Comparison of ENCODE assay signal across 8 cellular contexts in the genomic region with DNA sequence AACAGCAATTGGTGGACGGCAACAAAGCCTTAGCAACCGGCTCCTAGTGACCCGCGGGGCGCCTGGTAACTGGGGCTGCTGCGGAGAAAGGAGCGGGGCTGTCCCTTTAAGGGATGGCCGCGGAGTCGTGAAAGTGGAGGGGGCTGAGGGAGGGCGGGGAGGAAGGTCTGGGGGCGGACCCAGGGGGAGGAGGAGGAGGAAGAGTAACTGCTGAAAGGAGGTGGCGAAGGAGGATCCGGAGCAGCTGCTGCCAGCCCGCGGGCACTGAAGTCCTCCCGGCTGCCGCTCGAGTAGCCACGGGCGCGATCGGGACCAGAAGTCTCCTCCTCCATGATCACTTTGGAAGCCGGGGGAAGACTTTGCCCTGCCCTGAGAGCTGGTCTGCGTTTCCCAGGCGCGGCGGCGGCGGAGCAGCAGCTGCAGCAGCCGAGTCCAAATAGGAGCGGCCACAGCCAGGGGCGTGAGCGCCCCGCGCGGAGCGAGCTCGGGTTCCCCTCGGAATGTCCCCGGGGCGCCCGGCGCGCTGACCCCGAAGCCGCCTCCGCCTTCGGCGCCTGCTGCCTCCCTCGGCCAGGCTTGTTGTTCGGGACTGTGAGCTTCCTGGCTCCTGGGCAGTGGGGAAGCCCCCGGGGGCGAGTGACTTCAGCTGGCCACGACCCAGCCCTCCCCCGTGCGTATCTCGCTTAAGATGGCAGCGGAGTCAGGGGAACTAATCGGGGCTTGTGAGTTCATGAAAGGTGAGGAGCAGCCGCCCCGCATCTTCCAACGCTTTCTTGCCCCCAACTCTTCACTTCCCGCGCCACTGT. TPM values are rescaled to one million over a fixed set of nuclear protein-coding genes. Genes with fewer than 3 reads are reported as not detected.
DNase-seq lines count a peak whose midpoint lies in the region; ATAC-seq, FAIRE-seq and TF ChIP-seq lines count a peak whose summit lies in the region.

CDC14A (plus strand) TSS at position 240 of the 806 bp plus-strand sequence; CDS start at position 689, 449 bp downstream.

- peak; percentile 63 for ATAC-seq in GM21737 (IDR thresholded peaks at IDR 0.05; ENCODE audit: unreplicated experiment)
- ATAC-seq in naive thymus-derived CD4-positive, alpha-beta T cell = peak; percentile 77
- ATAC-seq in stimulated activated naive B cell treated with anti-CD40 and anti-IgM and Interleukin-4, amounts not matched to agents 10 μg/mL and 1 μg/mL and 100 μg/mL, for 72 hours (replicated peaks) = peak; percentile 66 to 74

- no peaks in the 10 kb centered on the region for H3K27me3 ChIP-seq in KMS-11 (ENCODE audit: insufficient read depth, low read depth)
- H3K27me3 ChIP-seq in naive thymus-derived CD4-positive, alpha-beta T cell (ENCODE audit: control insufficient read depth in 2 of 2, insufficient read depth in 2 of 2, low read length in 2 of 2) = no peaks in the 10 kb centered on the region

- POLR2A ChIA-PET in naive thymus-derived CD4-positive, alpha-beta T cell (lab: Charles Lee) = interaction anchor here (0.6 to 9.3 kb wide), 22 partner anchors 8 to 315 kb away, joined by 3 to 196 read pairs (median 12); partner anchors contain the start of genes DBT, RTCA, SASS6 and TRMT13

- H3K79me2 ChIP-seq in KMS-11 (ENCODE audit: insufficient read depth, low read depth) = 0 out of 2 replicates have a peak, but pooled peaks cover 5% of the 10 kb centered on the region

- peak; percentile 89 for DNase-seq in DMS79 treated with DMSO at 0.1 percent for 48 hours (lab: John Stamatoyannopoulos, UW)
- peak; percentile 96 for DNase-seq in RCC 7860 (ENCODE audit: low spot score)
- peak; percentile 72 for DNase-seq in activated T-helper 1 cell treated with Interleukin-2 at 50 U/mL for 16 hours (ENCODE audit: low read depth)
- DNase-seq in fibroblast of gingiva (ENCODE audit: low read depth) = peak; percentile 97
- peak; percentile 61 to 88 (median 78) for DNase-seq in naive thymus-derived CD4-positive, alpha-beta T cell
- DNase-seq in stimulated activated naive B cell treated with anti-CD40 and anti-IgM and Interleukin-4, amounts not matched to agents 10 μg/mL and 1 μg/mL and 100 μg/mL, for 72 hours = peak; percentile 85

- H2AFZ ChIP-seq in KMS-11 (ENCODE audit: low read depth) = peak within 1 kb of the TSS; percentile 84

- H3K9me3 ChIP-seq in naive thymus-derived CD4-positive, alpha-beta T cell (ENCODE audit: control insufficient read depth in 2 of 3, low read length in 3 of 3) = no peaks in the 10 kb centered on the region

- peak; percentile 74 for FAIRE-seq in RCC 7860 (lab: Jason Lieb, UNC)

- peaks cover 24% of the 10 kb centered on the region for H3K4me1 ChIP-seq in KMS-11 (ENCODE audit: low read depth, poor library complexity, severe bottlenecking)
- H3K4me1 ChIP-seq in naive thymus-derived CD4-positive, alpha-beta T cell (ENCODE audit: control insufficient read depth in 2 of 2, insufficient read depth in 2 of 2, low read length in 2 of 2) = peaks cover 19 to 27% of the 10 kb centered on the region in 2 donors

- peak within 1 kb of the TSS; percentile 53 for H3K9ac ChIP-seq in KMS-11

- peak within 1 kb of the TSS; percentile 82 for H3K4me2 ChIP-seq in KMS-11

- CTCF ChIA-PET in naive thymus-derived CD4-positive, alpha-beta T cell (lab: Charles Lee) = interaction anchor here (1.2 to 5.8 kb wide), 8 partner anchors 34 to 111 kb away, joined by 4 to 81 read pairs (median 8); no protein-coding TSS in a partner anchor

- H3K27me3 Mint-ChIP-seq in naive thymus-derived CD4-positive, alpha-beta T cell = no peaks in the 10 kb centered on the region
- no peaks in the 10 kb centered on the region for H3K27me3 Mint-ChIP-seq in stimulated activated naive B cell treated with anti-CD40 and anti-IgM and Interleukin-4, amounts not matched to agents 10 μg/mL and 1 μg/mL and 100 μg/mL, for 72 hours

- peaks cover 0 to 35% (median 23%) of the 10 kb centered on the region in 5 donors for H3K36me3 Mint-ChIP-seq in naive thymus-derived CD4-positive, alpha-beta T cell
- peaks cover 2 to 12% of the 10 kb centered on the region in 2 donors for H3K36me3 Mint-ChIP-seq in stimulated activated naive B cell treated with anti-CD40 and anti-IgM and Interleukin-4, amounts not matched to agents 10 μg/mL and 1 μg/mL and 100 μg/mL, for 72 hours

- peak within 1 kb of the TSS; percentile 55 for H3K4me3 ChIP-seq in KMS-11 (IDR thresholded peaks at IDR 0.05; ENCODE audit: insufficient read depth, low read depth, low read length)
- peak within 1 kb of the TSS; percentile 94 for H3K4me3 ChIP-seq in naive thymus-derived CD4-positive, alpha-beta T cell (ENCODE audit: low read length)

- TF ChIP-seq CTCF in KMS-11 (conservative IDR thresholded peaks at IDR 0.05; ENCODE audit: low read depth, low read length) = no peak

- peaks cover 34 to 42% (median 38%) of the 10 kb centered on the region in 7 donors for H3K4me1 Mint-ChIP-seq in naive thymus-derived CD4-positive, alpha-beta T cell
- H3K4me1 Mint-ChIP-seq in stimulated activated naive B cell treated with anti-CD40 and anti-IgM and Interleukin-4, amounts not matched to agents 10 μg/mL and 1 μg/mL and 100 μg/mL, for 72 hours = peaks cover 20 to 36% of the 10 kb centered on the region in 2 donors

- H3K27ac Mint-ChIP-seq in naive thymus-derived CD4-positive, alpha-beta T cell = peak within 1 kb of the TSS; percentile 95 to 100 (median 99)
- H3K27ac Mint-ChIP-seq in stimulated activated naive B cell treated with anti-CD40 and anti-IgM and Interleukin-4, amounts not matched to agents 10 μg/mL and 1 μg/mL and 100 μg/mL, for 72 hours = peak within 1 kb of the TSS; percentile 96

- H3K36me3 ChIP-seq in KMS-11 (ENCODE audit: insufficient read depth) = no peaks in the 10 kb centered on the region
- peaks cover 0 to 21% (median 5%) of the 10 kb centered on the region in 3 experiments for H3K36me3 ChIP-seq in naive thymus-derived CD4-positive, alpha-beta T cell (ENCODE audit: control insufficient read depth in 2 of 3, insufficient read depth in 3 of 3, low read length in 3 of 3)

- H3K9me3 Mint-ChIP-seq in naive thymus-derived CD4-positive, alpha-beta T cell = peaks cover 0 to 4% (median 0%) of the 10 kb centered on the region in 11 donors
- H3K9me3 Mint-ChIP-seq in stimulated activated naive B cell treated with anti-CD40 and anti-IgM and Interleukin-4, amounts not matched to agents 10 μg/mL and 1 μg/mL and 100 μg/mL, for 72 hours = no peaks in the 10 kb centered on the region

- intact Hi-C loops in naive thymus-derived CD4-positive, alpha-beta T cell (cut with micrococcal nuclease) = loop anchor here (1.0 to 5.0 kb wide), 20 partner anchors 9 to 885 kb away; partner anchors contain the start of genes AGL (in 1 of the 2), DBT (in 1 of the 2), EXTL2 (in 1 of the 2) and GPR88 (in 1 of the 2)

- H3K4me3 Mint-ChIP-seq in naive thymus-derived CD4-positive, alpha-beta T cell = peak within 1 kb of the TSS; percentile 89 to 100 (median 98)
- peak within 1 kb of the TSS; percentile 89 to 97 for H3K4me3 Mint-ChIP-seq in stimulated activated naive B cell treated with anti-CD40 and anti-IgM and Interleukin-4, amounts not matched to agents 10 μg/mL and 1 μg/mL and 100 μg/mL, for 72 hours

- peak within 1 kb of the TSS; percentile 91 for H3K27ac ChIP-seq in KMS-11
- peak within 1 kb of the TSS; percentile 89 for H3K27ac ChIP-seq in naive thymus-derived CD4-positive, alpha-beta T cell (ENCODE audit: low read depth, low read length)

- H4K20me1 ChIP-seq in KMS-11 (ENCODE audit: insufficient read depth) = no peaks in the 10 kb centered on the region

RNA-seq across cellular contexts. Expression of gene CDC14A, which starts in this region (rescaled TPM):
- total RNA-seq in naive thymus-derived CD4-positive, alpha-beta T cell = 100 to 1,000 TPM in 2 of 5 experiments, 10 to 100 TPM in 3; 47.1 to 136 (median 85.1) TPM
- polyA plus RNA-seq in naive thymus-derived CD4-positive, alpha-beta T cell = 10 to 100 TPM; 53.2 to 54.7 TPM

Comparison
In these comparisons a context has a peak if more than half of its experiments do, and no peak if none do; other contexts are left out.
1. Peak in every context shown above with its lines: DNase-seq, ATAC-seq, H3K4me3 ChIP-seq and H3K27ac ChIP-seq.